In genomic region chr2:58803192-58803591, GRCh38 we compare ENCODE assay signal across 16 cellular contexts.
"Had no signal": no experiment of that assay in that cellular context is flagged by ENCODE, and none has a peak within 500 bp of the region (broad histone marks: within the 10 kb centered on the region; RNA-seq: fewer than 3 reads in every experiment).

No MANE protein-coding gene starts in this region.

- H3K9ac ChIP-seq: neural progenitor cell had no signal

- DNase-seq: activated CD4-positive, CD25-positive, alpha-beta regulatory T cell treated with anti-CD3 and anti-CD28 coated beads, Interleukin-2, amount 50 U/mL, for 72 hours; activated gamma-delta T cell; effector memory CD4-positive, alpha-beta T cell; left ventricle myocardium superior; mesenchymal stem cell; naive thymus-derived CD4-positive, alpha-beta T cell; stimulated activated CD4-positive, alpha-beta T cell treated with anti-CD3 and anti-CD28 coated beads, Interleukin-15, amount 100 ng/mL, for 24 hours; stimulated activated CD4-positive, alpha-beta T cell treated with anti-CD3 and anti-CD28 coated beads, Interleukin-2, amount 100 ng/mL, for 48 hours; uterus had no signal

- H3K36me3 ChIP-seq: esophagus muscularis mucosa, neural progenitor cell, prostate gland, right atrium auricular region, tibial nerve, uterus had no signal

- ATAC-seq: left ventricle myocardium superior; naive thymus-derived CD4-positive, alpha-beta T cell had no signal

- H3K27ac ChIP-seq: esophagus muscularis mucosa, neural progenitor cell, prostate gland, right atrium auricular region, skin epidermis, tibial nerve, uterus, VCaP had no signal

- H3K27me3 ChIP-seq: esophagus muscularis mucosa, neural progenitor cell, right atrium auricular region, tibial nerve, uterus had no signal

- H3K9me3 ChIP-seq: esophagus muscularis mucosa, prostate gland, right atrium auricular region, tibial nerve, uterus had no signal

- H3K4me2 ChIP-seq: neural progenitor cell had no signal

- H3K4me3 ChIP-seq: esophagus muscularis mucosa, neural progenitor cell, prostate gland, right atrium auricular region, skin epidermis, tibial nerve, uterus had no signal

- H3K4me1 ChIP-seq: esophagus muscularis mucosa, neural progenitor cell, prostate gland, right atrium auricular region, tibial nerve, uterus had no signal

- H2AFZ ChIP-seq: neural progenitor cell had no signal
